In the genomic region with DNA sequence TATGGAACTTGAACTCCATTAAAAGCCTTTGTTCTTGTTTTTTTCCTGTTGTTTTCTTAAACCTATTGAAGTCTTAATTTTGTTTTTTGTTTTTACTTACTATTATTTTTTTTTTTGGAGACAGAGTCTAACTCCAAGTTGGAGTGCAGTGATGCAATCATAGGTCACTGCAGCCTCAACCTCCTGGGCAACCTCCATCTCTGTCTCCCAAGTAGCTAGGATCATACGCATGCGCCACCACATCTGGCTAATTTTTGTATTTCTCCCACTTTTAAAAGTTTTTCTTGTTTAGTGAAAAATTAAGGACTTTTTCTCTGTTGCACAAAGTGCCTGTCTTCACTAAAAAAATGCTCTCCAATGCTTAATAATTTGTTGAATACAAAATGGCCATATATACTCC, we compare ENCODE assay signal across 9 cellular contexts.
"Had no signal": no experiment of that assay in that cellular context is flagged by ENCODE, and none has a peak within 500 bp of the region (broad histone marks: within the 10 kb centered on the region; RNA-seq: fewer than 3 reads in every experiment).

No MANE protein-coding gene starts in this region.

- H3K4me3 Mint-ChIP-seq: HFFc6, IgD-negative memory B cell had no signal

- H3K36me3 ChIP-seq: HAP-1 had no signal

- H3K9me3 Mint-ChIP-seq: HFFc6, IgD-negative memory B cell had no signal

- H3K4me3 ChIP-seq: HAP-1 had no signal

- H3K9me3 ChIP-seq: HAP-1 had no signal

- FAIRE-seq: HepG2, HTR-8/SVneo had no signal

- ATAC-seq: HCT116, HepG2 had no signal

- H3K4me1 Mint-ChIP-seq: IgD-negative memory B cell had no signal

- DNase-seq: GOT3, HFFc6, Kasumi-1, KG1 had no signal

- H3K27me3 Mint-ChIP-seq: IgD-negative memory B cell had no signal

- H3K27ac Mint-ChIP-seq: HFFc6, IgD-negative memory B cell had no signal
